25 cellular contexts compared by ENCODE assay signal in genomic region chr7:64656489-64656888, GRCh38.
"Had no signal": no experiment of that assay in that cellular context is flagged by ENCODE, and none has a peak within 500 bp of the region (broad histone marks: within the 10 kb centered on the region; RNA-seq: fewer than 3 reads in every experiment).

No MANE protein-coding gene starts in this region.

- FAIRE-seq: frontal cortex, islet of Langerhans, pancreas had no signal

- DNase-seq: activated CD8-positive, alpha-beta memory T cell treated with anti-CD3 and anti-CD28 coated beads for 24 hours; activated gamma-delta T cell; activated naive CD4-positive, alpha-beta T cell treated with anti-CD3 and anti-CD28 coated beads, Interleukin-2, amount 10 ng/mL, durations not matched to agents 7 days and 5 days; activated naive CD8-positive, alpha-beta T cell treated with anti-CD3 and anti-CD28 coated beads, Interleukin-2, amount 50 U/mL, for 24 hours; amygdala; central memory CD4-positive, alpha-beta T cell; esophagus squamous epithelium; left ventricle myocardium inferior; naive B cell; nephron progenitor cell; pancreas; retina; SK-N-SH; stimulated activated CD4-positive, alpha-beta T cell treated with anti-CD3 and anti-CD28 coated beads, Interleukin-1b, Interleukin-23, amount 100 ng/mL, for 48 hours; stimulated activated CD4-positive, alpha-beta T cell treated with anti-CD3 and anti-CD28 coated beads, Interleukin-4, amount 100 ng/mL, for 4 hours; stimulated activated naive B cell treated with anti-CD40 and anti-IgM and Interleukin-4, amounts not matched to agents 10 μg/mL and 1 μg/mL and 100 μg/mL, for 72 hours; T-helper 17 cell; T1000; testis; WERI-Rb-1 had no signal

- H3K4me1 ChIP-seq: esophagus squamous epithelium, left ventricle myocardium inferior, pancreas, prostate gland, testis, vagina had no signal

- H3K36me3 ChIP-seq: esophagus squamous epithelium, left ventricle myocardium inferior, pancreas, prostate gland, vagina, WERI-Rb-1 had no signal

- ATAC-seq: activated naive CD8-positive, alpha-beta T cell treated with anti-CD3 and anti-CD28 coated beads, Interleukin-2, amount 50 U/mL, for 24 hours; pancreas; stimulated activated naive B cell treated with anti-CD40 and anti-IgM and Interleukin-4, amounts not matched to agents 10 μg/mL and 1 μg/mL and 100 μg/mL, for 72 hours; T-helper 17 cell had no signal

- H3K4me3 ChIP-seq: esophagus squamous epithelium, left ventricle myocardium inferior, pancreas, prostate gland, smooth muscle cell, testis, vagina had no signal

- H3K27me3 ChIP-seq: esophagus squamous epithelium, pancreas, testis, vagina had no signal

- H3K9me3 ChIP-seq: esophagus squamous epithelium, pancreas, prostate gland, SK-N-SH, testis, vagina had no signal

- H3K27ac ChIP-seq: esophagus squamous epithelium, left ventricle myocardium inferior, pancreas, prostate gland, testis, vagina, WERI-Rb-1 had no signal
